Comparison of ENCODE assay signal across 29 cellular contexts in the genomic region with DNA sequence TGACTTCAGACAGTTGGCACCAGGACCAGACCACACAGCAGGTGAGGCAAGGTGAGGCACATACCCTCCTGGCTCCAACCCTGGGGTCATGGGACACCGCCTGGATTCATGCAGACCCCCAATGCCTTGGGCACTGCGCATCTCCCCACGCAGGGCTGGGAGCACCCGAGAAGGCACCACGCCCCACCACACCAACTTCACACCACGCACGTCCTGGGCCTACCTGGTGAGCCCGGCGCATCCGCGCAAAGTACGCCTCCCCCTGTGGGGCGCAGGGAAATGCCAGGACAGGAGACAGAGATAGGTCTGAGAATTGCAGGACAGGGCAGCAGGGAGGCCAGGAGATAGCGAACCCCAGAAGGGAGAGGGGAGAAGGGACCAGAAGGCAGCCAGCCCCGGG. TPM values are rescaled to one million over a fixed set of nuclear protein-coding genes. Genes with fewer than 3 reads are reported as not detected.
DNase-seq lines count a peak whose midpoint lies in the region; ATAC-seq and TF ChIP-seq lines count a peak whose summit lies in the region.
"Had no signal": no experiment of that assay in that cellular context is flagged by ENCODE, and none has a peak within 500 bp of the region (broad histone marks: within the 10 kb centered on the region; RNA-seq: fewer than 3 reads in every experiment).

No MANE protein-coding gene starts in this region.

- WGBS in esophagus muscularis mucosa: 87% methylated on average over 10 of the region's 15 CpGs

- intact Hi-C loops in esophagus muscularis mucosa (cut with DNase I) (no loop called here), tibial artery (cut with DNase I; ENCODE audit: low total_unique reads) (loop anchor here (5.0 kb wide), 1 partner anchor 87 kb away; no protein-coding TSS in a partner anchor)

- H3K4me3 ChIP-seq in SJSA1 (no peak overlapping the region), esophagus muscularis mucosa (no peak overlapping the region), tibial artery (no peak overlapping the region)
- H3K4me3 ChIP-seq: lower lobe of right lung, mucosa of descending colon, pancreas, PC-9, upper lobe of right lung had no signal

- H3K9me3 ChIP-seq in SJSA1 (replicated peaks) (no peaks in the 10 kb centered on the region), esophagus muscularis mucosa (no peaks in the 10 kb centered on the region), tibial artery (no peaks in the 10 kb centered on the region)
- H3K9me3 ChIP-seq: lower lobe of right lung, mucosa of descending colon, pancreas, upper lobe of right lung had no signal

- H3K27me3 Mint-ChIP-seq in osteocyte (ENCODE audit: unreplicated experiment): no peaks in the 10 kb centered on the region
- H3K27me3 Mint-ChIP-seq: activated CD4-positive, alpha-beta memory T cell treated with anti-CD3 and anti-CD28 coated beads for 36 hours; activated naive CD8-positive, alpha-beta T cell treated with anti-CD3 and anti-CD28 coated beads, Interleukin-2, amount 50 U/mL, for 24 hours; CD4-positive, CD25-positive, alpha-beta regulatory T cell had no signal

- H3K4me1 Mint-ChIP-seq in osteocyte (ENCODE audit: unreplicated experiment): peaks cover 23% of the 10 kb centered on the region

- peak overlapping the region; percentile 46 for H3K27ac Mint-ChIP-seq in osteocyte (ENCODE audit: unreplicated experiment)
- H3K27ac Mint-ChIP-seq: activated CD4-positive, alpha-beta memory T cell treated with anti-CD3 and anti-CD28 coated beads for 36 hours; activated naive CD8-positive, alpha-beta T cell treated with anti-CD3 and anti-CD28 coated beads, Interleukin-2, amount 50 U/mL, for 24 hours; activated T-cell treated with anti-CD3 and anti-CD28 coated beads, Interleukin-2, amount 50 U/mL, for 72 hours; effector memory CD8-positive, alpha-beta T cell; nephron had no signal

- H3K4me3 Mint-ChIP-seq in osteocyte (ENCODE audit: unreplicated experiment): no peak overlapping the region
- H3K4me3 Mint-ChIP-seq: activated CD4-positive, alpha-beta memory T cell treated with anti-CD3 and anti-CD28 coated beads for 36 hours; activated naive CD8-positive, alpha-beta T cell treated with anti-CD3 and anti-CD28 coated beads, Interleukin-2, amount 50 U/mL, for 24 hours; activated T-cell treated with anti-CD3 and anti-CD28 coated beads, Interleukin-2, amount 50 U/mL, for 72 hours; CD4-positive, CD25-positive, alpha-beta regulatory T cell; effector memory CD8-positive, alpha-beta T cell; H9; nephron had no signal

- TF ChIP-seq CTCF in esophagus muscularis mucosa (IDR thresholded peaks at IDR 0.05) (no peak), osteocyte (IDR thresholded peaks at IDR 0.05) (no peak), tibial artery (IDR thresholded peaks at IDR 0.05) (no peak)

- H3K27me3 ChIP-seq in SJSA1 (replicated peaks) (no peaks in the 10 kb centered on the region), esophagus muscularis mucosa (no peaks in the 10 kb centered on the region), tibial artery (no peaks in the 10 kb centered on the region)
- H3K27me3 ChIP-seq: pancreas, upper lobe of right lung had no signal

- H3K9me3 Mint-ChIP-seq in osteocyte (ENCODE audit: unreplicated experiment): no peaks in the 10 kb centered on the region
- H3K9me3 Mint-ChIP-seq: activated CD4-positive, alpha-beta memory T cell treated with anti-CD3 and anti-CD28 coated beads for 36 hours; activated naive CD8-positive, alpha-beta T cell treated with anti-CD3 and anti-CD28 coated beads, Interleukin-2, amount 50 U/mL, for 24 hours; activated T-cell treated with anti-CD3 and anti-CD28 coated beads, Interleukin-2, amount 50 U/mL, for 72 hours; CD4-positive, CD25-positive, alpha-beta regulatory T cell; effector memory CD8-positive, alpha-beta T cell; H9; nephron had no signal

- no peak for DNase-seq in SJSA1 (ENCODE audit: low read depth in 1 of 2, low spot score in 2 of 2)
- no peak for DNase-seq in esophagus muscularis mucosa (ENCODE audit: extremely low spot score)
- DNase-seq in osteocyte (ENCODE audit: extremely low spot score, unreplicated experiment): no peak
- no peak for DNase-seq in tibial artery
- DNase-seq in Ammon's horn (ENCODE audit: low spot score): no peak
- DNase-seq: activated CD4-positive, alpha-beta memory T cell treated with anti-CD3 and anti-CD28 coated beads for 36 hours; activated CD4-positive, alpha-beta T cell treated with anti-CD3 and anti-CD28 coated beads for 1 hour; activated naive CD4-positive, alpha-beta T cell; activated naive CD8-positive, alpha-beta T cell treated with anti-CD3 and anti-CD28 coated beads, Interleukin-2, amount 50 U/mL, for 24 hours; activated T-cell treated with anti-CD3 and anti-CD28 coated beads, Interleukin-2, amount 50 U/mL, for 72 hours; CD4-positive, CD25-positive, alpha-beta regulatory T cell; effector memory CD8-positive, alpha-beta T cell; erythroblast; foreskin fibroblast; H9; lower lobe of right lung; MM.1S; NCI-H2029 treated with DMSO at 0.1 percent for 48 hours; PC-9; SHP77; stimulated activated CD4-positive, alpha-beta T cell treated with anti-CD3 and anti-CD28 coated beads, Interleukin-2, amount 100 ng/mL, for 24 hours had no signal

- peaks cover 19% of the 10 kb centered on the region for H3K4me1 ChIP-seq in SJSA1 (replicated peaks)
- H3K4me1 ChIP-seq in esophagus muscularis mucosa: peaks cover 16 to 66% (median 48%) of the 10 kb centered on the region in 4 donors
- peaks cover 0 to 42% (median 27%) of the 10 kb centered on the region in 4 donors for H3K4me1 ChIP-seq in tibial artery
- H3K4me1 ChIP-seq: lower lobe of right lung, pancreas, upper lobe of right lung had no signal

- ATAC-seq in GM19351 (IDR thresholded peaks at IDR 0.05; ENCODE audit: unreplicated experiment) (no peak), GM18868 (IDR thresholded peaks at IDR 0.05; ENCODE audit: unreplicated experiment) (no peak), GM21717 (IDR thresholded peaks at IDR 0.05; ENCODE audit: unreplicated experiment) (no peak)
- ATAC-seq: activated naive CD8-positive, alpha-beta T cell treated with anti-CD3 and anti-CD28 coated beads, Interleukin-2, amount 50 U/mL, for 24 hours; activated T-cell treated with anti-CD3 and anti-CD28 coated beads, Interleukin-2, amount 50 U/mL, for 72 hours; effector memory CD8-positive, alpha-beta T cell had no signal

- H3K27ac ChIP-seq in SJSA1 (peak overlapping the region; percentile 75; the same call in 1 of the 2 replicates), esophagus muscularis mucosa (replicated peaks in 1 of 4) (peak overlapping the region; percentile 77 to 87 (median 82)), tibial artery (peak overlapping the region; percentile 78 to 79)
- H3K27ac ChIP-seq: upper lobe of right lung had no signal

- TF ChIP-seq EP300 in esophagus muscularis mucosa (IDR thresholded peaks at IDR 0.05): no peak

- TF ChIP-seq POLR2A in esophagus muscularis mucosa (IDR thresholded peaks at IDR 0.05; ENCODE audit: low read depth): no peak

- peaks cover 77% of the 10 kb centered on the region for H3K36me3 ChIP-seq in SJSA1
- H3K36me3 ChIP-seq in esophagus muscularis mucosa: peaks cover 68 to 100% (median 92%) of the 10 kb centered on the region in 4 donors
- peaks cover 68 to 98% (median 80%) of the 10 kb centered on the region in 3 donors for H3K36me3 ChIP-seq in tibial artery

- H3K36me3 Mint-ChIP-seq in osteocyte (ENCODE audit: unreplicated experiment): peaks cover 22% of the 10 kb centered on the region
- H3K36me3 Mint-ChIP-seq: activated CD4-positive, alpha-beta memory T cell treated with anti-CD3 and anti-CD28 coated beads for 36 hours; CD4-positive, CD25-positive, alpha-beta regulatory T cell had no signal

RNA-seq across cellular contexts. Expression of gene LDLRAD2, which starts 58.5 kb away (rescaled TPM):
- not detected in 2 replicates for total RNA-seq in SJSA1 (2014; rRNA removed; shearing (Covaris generic))
- total RNA-seq in esophagus muscularis mucosa (not detected), osteocyte (not detected in 2 replicates)
- total RNA-seq: activated CD4-positive, alpha-beta memory T cell treated with anti-CD3 and anti-CD28 coated beads for 36 hours; kidney epithelial cell; PC-9 had no signal
